Comparison of ENCODE assay signal across 8 cellular contexts in the genomic region with DNA sequence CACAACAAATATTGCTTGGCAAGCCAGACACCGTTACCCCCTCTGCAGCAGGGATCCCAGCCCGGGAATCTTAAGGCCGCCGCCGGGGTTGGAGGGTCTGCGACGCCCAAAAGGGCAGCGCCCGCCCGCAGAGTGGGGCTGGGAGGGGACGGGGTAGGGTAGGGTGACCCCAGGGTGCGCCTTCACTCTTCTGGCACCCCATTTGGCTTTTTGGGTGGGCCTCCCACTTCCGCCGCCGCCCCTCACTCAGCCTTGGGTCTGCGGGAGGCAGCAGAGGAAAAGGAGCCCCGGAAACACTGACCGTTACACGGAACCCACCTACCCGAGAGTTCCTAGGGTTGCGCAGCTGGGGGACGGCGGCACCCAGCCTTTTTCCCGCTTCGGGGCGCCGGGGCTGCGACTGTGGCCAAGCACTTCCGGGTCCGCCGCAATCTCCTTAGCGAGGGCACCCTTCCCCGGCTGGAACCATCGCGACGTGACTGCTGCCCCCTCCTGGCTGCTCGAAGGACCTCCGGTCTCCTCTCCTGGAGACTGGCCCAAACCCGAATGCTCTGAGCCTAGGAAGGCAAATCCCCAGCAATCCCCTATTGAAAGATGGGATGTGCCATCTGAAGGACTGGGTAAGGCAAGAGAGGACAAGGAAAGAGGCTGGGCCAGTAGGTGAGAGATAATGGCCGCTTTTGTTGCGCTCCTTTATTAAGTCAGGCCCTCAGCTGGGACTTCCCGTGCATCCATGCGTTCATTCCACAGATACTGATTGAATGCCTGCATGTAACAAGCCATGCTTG. TPM values are rescaled to one million over a fixed set of nuclear protein-coding genes. Genes with fewer than 3 reads are reported as not detected.
DNase-seq lines count a peak whose midpoint lies in the region; ATAC-seq lines count a peak whose summit lies in the region.

A gene (minus strand): TSS at position 404 of the 788 bp plus-strand sequence. CDS start 1,447 bp downstream, outside the sequence.

- no peaks in the 10 kb centered on the region for H3K9me3 ChIP-seq in mesodermal cell (ENCODE audit: control insufficient read depth, low read length)

- DNase-seq in Caki2 (ENCODE audit: low read depth) (peak; percentile 82), HUDEP-2 (lab: John Stamatoyannopoulos, UW; ENCODE audit: unreplicated experiment in 76 of 76) (peak in 74 of 76 experiments; percentile 29 to 91 (median 80)), NOMO-1 treated with dmso at 0.1 percent for 144 hours (lab: John Stamatoyannopoulos, UW; ENCODE audit: unreplicated experiment) (peak; percentile 85)
- DNase-seq in activated CD8-positive, alpha-beta memory T cell treated with anti-CD3 and anti-CD28 coated beads for 48 hours (ENCODE audit: low read depth in 2 of 3, low spot score in 2 of 3), result peak; percentile 78 to 89 (median 79)
- peak; percentile 77 to 81 for DNase-seq in stimulated activated CD8-positive, alpha-beta memory T cell treated with anti-CD3 and anti-CD28 coated beads, Interleukin-15, amount 100 ng/mL, for 4 hours (ENCODE audit: low read depth in 2 of 2)

- in situ Hi-C loops in Caki2 (cut with HindIII; ENCODE audit: low pct_unique_long_range_greater_than_20kb, low sequenced_read_pairs), result no loop called here
- in situ Hi-C loops in endometrial microvascular endothelial cells (cut with HindIII; ENCODE audit: inconsistent ontology term, low pct_unique_long_range_greater_than_20kb, low sequenced_read_pairs), result no loop called here

- ATAC-seq in GM21367 (IDR thresholded peaks at IDR 0.05; ENCODE audit: unreplicated experiment), result peak; percentile 98

- H3K4me1 ChIP-seq in mesodermal cell (ENCODE audit: control insufficient read depth, insufficient read depth, low read length, poor library complexity, severe bottlenecking), result peaks cover 6% of the 10 kb centered on the region

- H3K27ac ChIP-seq in mesodermal cell (ENCODE audit: low read depth, low read length, severe bottlenecking), result peak within 1 kb of the TSS; percentile 62

- peak within 1 kb of the TSS; percentile 91 for H3K4me3 ChIP-seq in mesodermal cell (ENCODE audit: extremely low read depth, insufficient read depth, low read length, poor library complexity, severe bottlenecking)

- 7% methylated on average over 36 to 39 of the region's 43 CpGs for WGBS in mesodermal cell (ENCODE audit: insufficient coverage in 2 of 2), 2 experiments

- H3K36me3 ChIP-seq in mesodermal cell (ENCODE audit: control insufficient read depth, insufficient read depth, low read length), result peaks cover 22% of the 10 kb centered on the region

RNA-seq across cellular contexts. Expression of the gene that starts here (rescaled TPM):
- 27.1 and 33.3 TPM in 2 replicates for total RNA-seq in Caki2 (2014; rRNA removed; shearing (Covaris generic); ENCODE audit: low replicate concordance)
- total RNA-seq in endometrial microvascular endothelial cells (ENCODE audit: inconsistent ontology term), result 28.4 TPM
- 32.2 TPM for polyA plus RNA-seq in mesodermal cell (2013, experiment 1 of 2)
- 33.8 TPM for polyA plus RNA-seq in mesodermal cell (2013, experiment 2 of 2)

Comparison
In these comparisons a context has a peak if more than half of its experiments do, and no peak if none do; other contexts are left out.
1. Peak in every context shown above with its lines: DNase-seq, ATAC-seq, H3K4me3 ChIP-seq and H3K27ac ChIP-seq.